24 cellular contexts compared by ENCODE assay signal in genomic region chr22:30887418-30887817, GRCh38.
DNase-seq lines count a peak whose midpoint lies in the region; ATAC-seq and TF ChIP-seq lines count a peak whose summit lies in the region.
"Had no signal": no experiment of that assay in that cellular context is flagged by ENCODE, and none has a peak within 500 bp of the region (broad histone marks: within the 10 kb centered on the region; RNA-seq: fewer than 3 reads in every experiment).

No MANE protein-coding gene starts in this region.

- TF ChIP-seq CTCF in mucosa of descending colon (IDR thresholded peaks at IDR 0.05) (no peak), spleen (IDR thresholded peaks at IDR 0.05 in 8 of 11, conservative IDR thresholded peaks at IDR 0.05 in 3 of 11) (no peak)

- POLR2A ChIA-PET in activated naive CD8-positive, alpha-beta T cell treated with anti-CD3 and anti-CD28 coated beads, Interleukin-2, amount 10 ng/mL, durations not matched to agents 7 days and 5 days (lab: Charles Lee), result no interaction called here

- H3K9me3 Mint-ChIP-seq in activated naive CD8-positive, alpha-beta T cell treated with anti-CD3 and anti-CD28 coated beads, Interleukin-2, amount 10 ng/mL, durations not matched to agents 7 days and 5 days, result no peaks in the 10 kb centered on the region
- H3K9me3 Mint-ChIP-seq in activated naive CD8-positive, alpha-beta T cell treated with anti-CD3 and anti-CD28 coated beads, Interleukin-2, amount 50 U/mL, for 24 hours, result no peaks in the 10 kb centered on the region
- H3K9me3 Mint-ChIP-seq: CD8-positive, alpha-beta T cell had no signal

- H3K36me3 ChIP-seq in mucosa of descending colon (ENCODE audit: low read depth) (no peaks in the 10 kb centered on the region), spleen (peaks cover 0 to 50% (median 10%) of the 10 kb centered on the region in 6 donors)

- H3K4me3 ChIP-seq in mucosa of descending colon, result no peak overlapping the region
- H3K4me3 ChIP-seq in spleen, result no peak overlapping the region
- H3K4me3 ChIP-seq: BLaER1, GM12878 had no signal

- peak; percentile 15 for DNase-seq in activated naive CD8-positive, alpha-beta T cell treated with anti-CD3 and anti-CD28 coated beads, Interleukin-2, amount 10 ng/mL, durations not matched to agents 7 days and 5 days
- no peak for DNase-seq in activated naive CD8-positive, alpha-beta T cell treated with anti-CD3 and anti-CD28 coated beads, Interleukin-2, amount 50 U/mL, for 24 hours
- DNase-seq in ecto neural progenitor cell (ENCODE audit: low spot score) (peak; percentile 41), mucosa of descending colon (peak in 2 of 3 donors; percentile 5 to 25), spleen (peak; percentile 69), NOMO-1 treated with dmso at 0.1 percent for 144 hours (lab: John Stamatoyannopoulos, UW; ENCODE audit: unreplicated experiment) (no peak)
- DNase-seq: Calu3, DMS53, EL, GOT3, IMR-90, NCI-H1417 treated with DMSO at 0.1 percent for 48 hours, NCI-H187 treated with DMSO at 0.1 percent for 48 hours, NCI-H2227 treated with DMSO at 0.1 percent for 48 hours, NCI-H510A treated with DMSO at 0.1 percent for 48 hours, NCI-H82, PC-3 had no signal

- H3K27me3 Mint-ChIP-seq in activated naive CD8-positive, alpha-beta T cell treated with anti-CD3 and anti-CD28 coated beads, Interleukin-2, amount 10 ng/mL, durations not matched to agents 7 days and 5 days, result no peaks in the 10 kb centered on the region
- no peaks in the 10 kb centered on the region for H3K27me3 Mint-ChIP-seq in activated naive CD8-positive, alpha-beta T cell treated with anti-CD3 and anti-CD28 coated beads, Interleukin-2, amount 50 U/mL, for 24 hours

- ATAC-seq in activated naive CD8-positive, alpha-beta T cell treated with anti-CD3 and anti-CD28 coated beads, Interleukin-2, amount 10 ng/mL, durations not matched to agents 7 days and 5 days (ENCODE audit: low read depth), result no peak
- no peak for ATAC-seq in activated naive CD8-positive, alpha-beta T cell treated with anti-CD3 and anti-CD28 coated beads, Interleukin-2, amount 50 U/mL, for 24 hours
- ATAC-seq in mucosa of descending colon (no peak), HG02623 (IDR thresholded peaks at IDR 0.05; ENCODE audit: unreplicated experiment) (no peak), HG02970 (IDR thresholded peaks at IDR 0.05; ENCODE audit: low FRiP score, unreplicated experiment) (no peak)
- ATAC-seq: CD8-positive, alpha-beta T cell; GM12878; PC-3 had no signal

- intact Hi-C loops in mucosa of descending colon (cut with DNase I, micrococcal nuclease), result no loop called here
- intact Hi-C loops in spleen (cut with DNase I; ENCODE audit: low total_unique reads), result no loop called here

- peaks cover 2% of the 10 kb centered on the region for H3K4me1 Mint-ChIP-seq in activated naive CD8-positive, alpha-beta T cell treated with anti-CD3 and anti-CD28 coated beads, Interleukin-2, amount 10 ng/mL, durations not matched to agents 7 days and 5 days
- no peaks in the 10 kb centered on the region for H3K4me1 Mint-ChIP-seq in activated naive CD8-positive, alpha-beta T cell treated with anti-CD3 and anti-CD28 coated beads, Interleukin-2, amount 50 U/mL, for 24 hours

- no peak overlapping the region for H3K27ac ChIP-seq in spleen
- H3K27ac ChIP-seq: BLaER1, HL-60, RWPE1 had no signal

- no peaks in the 10 kb centered on the region for H3K9me3 ChIP-seq in mucosa of descending colon
- H3K9me3 ChIP-seq in spleen, result no peaks in the 10 kb centered on the region
- H3K9me3 ChIP-seq: BLaER1 had no signal

- 88 to 97% (median 96%) methylated on average over 11 of the region's 11 CpGs for WGBS in spleen, 5 donors

- H3K36me3 Mint-ChIP-seq in activated naive CD8-positive, alpha-beta T cell treated with anti-CD3 and anti-CD28 coated beads, Interleukin-2, amount 10 ng/mL, durations not matched to agents 7 days and 5 days, result no peaks in the 10 kb centered on the region
- no peaks in the 10 kb centered on the region for H3K36me3 Mint-ChIP-seq in activated naive CD8-positive, alpha-beta T cell treated with anti-CD3 and anti-CD28 coated beads, Interleukin-2, amount 50 U/mL, for 24 hours (ENCODE audit: low read depth)

- no peak overlapping the region for H3K4me3 Mint-ChIP-seq in activated naive CD8-positive, alpha-beta T cell treated with anti-CD3 and anti-CD28 coated beads, Interleukin-2, amount 10 ng/mL, durations not matched to agents 7 days and 5 days
- H3K4me3 Mint-ChIP-seq in activated naive CD8-positive, alpha-beta T cell treated with anti-CD3 and anti-CD28 coated beads, Interleukin-2, amount 50 U/mL, for 24 hours, result no peak overlapping the region
- H3K4me3 Mint-ChIP-seq: CD8-positive, alpha-beta T cell had no signal

- H3K27ac Mint-ChIP-seq in activated naive CD8-positive, alpha-beta T cell treated with anti-CD3 and anti-CD28 coated beads, Interleukin-2, amount 10 ng/mL, durations not matched to agents 7 days and 5 days, result no peak overlapping the region
- no peak overlapping the region for H3K27ac Mint-ChIP-seq in activated naive CD8-positive, alpha-beta T cell treated with anti-CD3 and anti-CD28 coated beads, Interleukin-2, amount 50 U/mL, for 24 hours
- H3K27ac Mint-ChIP-seq: CD8-positive, alpha-beta T cell had no signal

- H3K4me1 ChIP-seq in mucosa of descending colon (ENCODE audit: low read depth) (no peaks in the 10 kb centered on the region), spleen (no peaks in the 10 kb centered on the region)

- TF ChIP-seq POLR2A in spleen (IDR thresholded peaks at IDR 0.05), result no peak

- H3K27me3 ChIP-seq in spleen (replicated peaks in 1 of 7), result no peaks in the 10 kb centered on the region
- H3K27me3 ChIP-seq: BLaER1 had no signal

Comparison
In these comparisons a context has a peak if more than half of its experiments do, and no peak if none do; other contexts are left out.
1. DNase-seq: peak in activated naive CD8-positive, alpha-beta T cell treated with anti-CD3 and anti-CD28 coated beads, Interleukin-2, amount 10 ng/mL, durations not matched to agents 7 days and 5 days (single experiment), ecto neural progenitor cell (single experiment), mucosa of descending colon (2 of 3) and spleen (single experiment); none in activated naive CD8-positive, alpha-beta T cell treated with anti-CD3 and anti-CD28 coated beads, Interleukin-2, amount 50 U/mL, for 24 hours (single experiment) and NOMO-1 treated with dmso at 0.1 percent for 144 hours (single experiment).